ENCODE assay signal across 8 cellular contexts in genomic region chr6:105991561-105992314, GRCh38.
DNase-seq lines count a peak whose midpoint lies in the region; ATAC-seq and TF ChIP-seq lines count a peak whose summit lies in the region.

No MANE protein-coding gene starts in this region.

- no peaks in the 10 kb centered on the region for H3K36me3 ChIP-seq in KOPT-K1 (ENCODE audit: insufficient read depth, low read length)

- peak overlapping the region; percentile 85 for H3K27ac Mint-ChIP-seq in progenitor cell of endocrine pancreas

- peak overlapping the region; percentile 87 for H3K4me3 Mint-ChIP-seq in progenitor cell of endocrine pancreas (ENCODE audit: low read depth)

- no peaks in the 10 kb centered on the region for H3K9me3 Mint-ChIP-seq in progenitor cell of endocrine pancreas (ENCODE audit: low read depth)

- peaks cover 16% of the 10 kb centered on the region for H3K4me1 Mint-ChIP-seq in progenitor cell of endocrine pancreas (ENCODE audit: low read depth)

- DNase-seq in activated CD8-positive, alpha-beta memory T cell treated with anti-CD3 and anti-CD28 coated beads, Interleukin-2, amount 50 U/mL, for 48 hours = peak; percentile 68
- no peak for DNase-seq in fibroblast of mammary gland (ENCODE audit: low read depth)
- DNase-seq in progenitor cell of endocrine pancreas (ENCODE audit: low spot score, unreplicated experiment) = no peak
- no peak for DNase-seq in medulla oblongata (ENCODE audit: extremely low spot score)
- no peak for DNase-seq in GDM1 (lab: John Stamatoyannopoulos, UW)

- peaks cover 74% of the 10 kb centered on the region for H3K27me3 Mint-ChIP-seq in progenitor cell of endocrine pancreas

- H3K9me3 ChIP-seq in KOPT-K1 (ENCODE audit: insufficient read depth, low read length, poor library complexity, severe bottlenecking) = no peaks in the 10 kb centered on the region

- peak; percentile 37 for ATAC-seq in GM21737 (IDR thresholded peaks at IDR 0.05; ENCODE audit: unreplicated experiment)

- no peaks in the 10 kb centered on the region for H3K36me3 Mint-ChIP-seq in progenitor cell of endocrine pancreas (ENCODE audit: insufficient read depth)

- TF ChIP-seq CTCF in GM12875 (IDR thresholded peaks at IDR 0.05; ENCODE audit: borderline replicate concordance, insufficient read depth, low read depth, low read length) (no peak), fibroblast of mammary gland (conservative IDR thresholded peaks at IDR 0.05; ENCODE audit: control insufficient read depth, insufficient read depth, low read depth, low read length) (no peak), progenitor cell of endocrine pancreas (IDR thresholded peaks at IDR 0.05; ENCODE audit: unreplicated experiment) (no peak)

- peak overlapping the region; percentile 82 for H3K27ac ChIP-seq in KOPT-K1 (ENCODE audit: low read depth, low read length, poor library complexity, severe bottlenecking)

- H3K4me3 ChIP-seq in GM12875 (ENCODE audit: low read depth, low read length) (peak overlapping the region; percentile 47), fibroblast of mammary gland (ENCODE audit: control insufficient read depth, low read depth, low read length) (peak overlapping the region; percentile 90)
